Comparison of ENCODE assay signal across 1 cellular context in genomic region chr5:55231476-55232193, GRCh38.
TF ChIP-seq lines count a peak whose summit lies in the region.

No MANE protein-coding gene starts in this region.

TF ChIP-seq in HCT116, 20 proteins besides CTCF, POLR2A, EP300 and RAD21 (continued from another document):
- TF ChIP-seq CEBPB (IDR thresholded peaks at IDR 0.05; ENCODE audit: low read depth), result no peak
